Comparison of ENCODE assay signal across 1 cellular context in genomic region chr4:135186002-135186401, GRCh38.
TF ChIP-seq lines count a peak whose summit lies in the region.

No MANE protein-coding gene starts in this region.

TF ChIP-seq in GM12878, 131 proteins besides CTCF, POLR2A, EP300 and RAD21:
- TF ChIP-seq HDAC6 (IDR thresholded peaks at IDR 0.05; ENCODE audit: unreplicated experiment) (no peak), ZNF687 (IDR thresholded peaks at IDR 0.05) (no peak), SUZ12 (IDR thresholded peaks at IDR 0.05; ENCODE audit: unreplicated experiment) (no peak)
- TF ChIP-seq, protein P1, sequence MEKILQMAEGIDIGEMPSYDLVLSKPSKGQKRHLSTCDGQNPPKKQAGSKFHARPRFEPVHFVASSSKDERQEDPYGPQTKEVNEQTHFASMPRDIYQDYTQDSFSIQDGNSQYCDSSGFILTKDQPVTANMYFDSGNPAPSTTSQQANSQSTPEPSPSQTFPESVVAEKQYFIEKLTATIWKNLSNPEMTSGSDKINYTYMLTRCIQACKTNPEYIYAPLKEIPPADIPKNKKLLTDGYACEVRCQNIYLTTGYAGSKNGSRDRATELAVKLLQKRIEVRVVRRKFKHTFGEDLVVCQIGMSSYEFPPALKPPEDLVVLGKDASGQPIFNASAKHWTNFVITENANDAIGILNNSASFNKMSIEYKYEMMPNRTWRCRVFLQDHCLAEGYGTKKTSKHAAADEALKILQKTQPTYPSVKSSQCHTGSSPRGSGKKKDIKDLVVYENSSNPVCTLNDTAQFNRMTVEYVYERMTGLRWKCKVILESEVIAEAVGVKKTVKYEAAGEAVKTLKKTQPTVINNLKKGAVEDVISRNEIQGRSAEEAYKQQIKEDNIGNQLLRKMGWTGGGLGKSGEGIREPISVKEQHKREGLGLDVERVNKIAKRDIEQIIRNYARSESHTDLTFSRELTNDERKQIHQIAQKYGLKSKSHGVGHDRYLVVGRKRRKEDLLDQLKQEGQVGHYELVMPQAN (conservative IDR thresholded peaks at IDR 0.05), result no peak
- TF ChIP-seq, protein P2, sequence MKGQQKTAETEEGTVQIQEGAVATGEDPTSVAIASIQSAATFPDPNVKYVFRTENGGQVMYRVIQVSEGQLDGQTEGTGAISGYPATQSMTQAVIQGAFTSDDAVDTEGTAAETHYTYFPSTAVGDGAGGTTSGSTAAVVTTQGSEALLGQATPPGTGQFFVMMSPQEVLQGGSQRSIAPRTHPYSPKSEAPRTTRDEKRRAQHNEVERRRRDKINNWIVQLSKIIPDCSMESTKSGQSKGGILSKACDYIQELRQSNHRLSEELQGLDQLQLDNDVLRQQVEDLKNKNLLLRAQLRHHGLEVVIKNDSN (IDR thresholded peaks at IDR 0.05; ENCODE audit: borderline replicate concordance, extremely low read length, insufficient read depth, low read depth, low read length), result no peak
